In the genomic region with DNA sequence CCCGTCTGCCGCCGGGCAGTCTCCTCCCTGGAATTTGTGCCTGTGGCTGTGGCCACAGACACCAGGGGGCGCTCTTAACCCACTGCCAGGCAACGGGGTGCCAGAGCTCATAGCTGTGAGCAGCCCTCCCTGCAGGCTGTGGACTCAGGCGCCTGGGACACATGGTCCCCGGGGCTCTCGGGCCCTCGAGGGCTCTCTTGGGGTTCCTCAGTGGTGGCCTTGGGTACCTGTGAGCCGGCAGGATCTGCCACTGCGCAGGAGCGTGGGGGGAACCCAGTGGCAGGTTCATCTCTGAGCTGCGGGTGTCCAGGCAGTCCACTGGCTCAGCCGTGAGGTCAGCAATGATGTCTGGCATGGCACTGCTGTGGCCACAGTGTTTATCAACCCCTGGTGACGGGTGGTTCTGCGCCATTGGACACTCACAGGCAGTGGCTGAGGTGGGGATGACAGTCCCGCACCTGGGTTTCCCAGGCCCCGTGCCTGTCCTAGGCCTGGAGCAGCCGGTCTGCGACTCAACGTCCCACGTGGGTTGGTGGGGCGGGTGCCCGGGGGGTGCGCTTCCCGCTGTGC, we compare ENCODE assay signal across 1 cellular context.
TF ChIP-seq lines count a peak whose summit lies in the region.

No MANE protein-coding gene starts in this region.

TF ChIP-seq in K562, 482 proteins besides CTCF, POLR2A, EP300 and RAD21 (continued from another document):
- TF ChIP-seq JUND (IDR thresholded peaks at IDR 0.05; ENCODE audit: borderline replicate concordance, low read depth, low read length) (0 out of 2 replicates have a peak, but pooled peaks have one; percentile 20), JUND (tag; IDR thresholded peaks at IDR 0.05; ENCODE audit: borderline replicate concordance, low read depth, low read length) (no peak), IFI16 (CRISPR knock-in tag; IDR thresholded peaks at IDR 0.05) (no peak), POLR3A (IDR thresholded peaks at IDR 0.05; ENCODE audit: borderline replicate concordance, extremely low read depth, insufficient read depth, insufficient read length) (no peak), ZC3H8 (IDR thresholded peaks at IDR 0.05) (no peak), ELF2 (CRISPR knock-in tag; IDR thresholded peaks at IDR 0.05) (no peak), ETV6 (IDR thresholded peaks at IDR 0.05; ENCODE audit: borderline replicate concordance in 1 of 2, low read depth in 2 of 2, low read length in 1 of 2) (no peak), ETV6 (CRISPR knock-in tag; IDR thresholded peaks at IDR 0.05; ENCODE audit: borderline replicate concordance) (no peak), TBL1XR1 (IDR thresholded peaks at IDR 0.05; ENCODE audit: low read length in 2 of 2) (no peak), SRF (CRISPR knock-in tag; IDR thresholded peaks at IDR 0.05) (no peak), KAT2B (IDR thresholded peaks at IDR 0.05; ENCODE audit: low read depth, low read length) (no peak), RUNX1 (IDR thresholded peaks at IDR 0.05; ENCODE audit: low read depth) (no peak)
- TF ChIP-seq, protein P1, sequence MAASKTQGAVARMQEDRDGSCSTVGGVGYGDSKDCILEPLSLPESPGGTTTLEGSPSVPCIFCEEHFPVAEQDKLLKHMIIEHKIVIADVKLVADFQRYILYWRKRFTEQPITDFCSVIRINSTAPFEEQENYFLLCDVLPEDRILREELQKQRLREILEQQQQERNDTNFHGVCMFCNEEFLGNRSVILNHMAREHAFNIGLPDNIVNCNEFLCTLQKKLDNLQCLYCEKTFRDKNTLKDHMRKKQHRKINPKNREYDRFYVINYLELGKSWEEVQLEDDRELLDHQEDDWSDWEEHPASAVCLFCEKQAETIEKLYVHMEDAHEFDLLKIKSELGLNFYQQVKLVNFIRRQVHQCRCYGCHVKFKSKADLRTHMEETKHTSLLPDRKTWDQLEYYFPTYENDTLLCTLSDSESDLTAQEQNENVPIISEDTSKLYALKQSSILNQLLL (CRISPR knock-in tag; IDR thresholded peaks at IDR 0.05; ENCODE audit: borderline replicate concordance) = no peak
- TF ChIP-seq, protein P2, sequence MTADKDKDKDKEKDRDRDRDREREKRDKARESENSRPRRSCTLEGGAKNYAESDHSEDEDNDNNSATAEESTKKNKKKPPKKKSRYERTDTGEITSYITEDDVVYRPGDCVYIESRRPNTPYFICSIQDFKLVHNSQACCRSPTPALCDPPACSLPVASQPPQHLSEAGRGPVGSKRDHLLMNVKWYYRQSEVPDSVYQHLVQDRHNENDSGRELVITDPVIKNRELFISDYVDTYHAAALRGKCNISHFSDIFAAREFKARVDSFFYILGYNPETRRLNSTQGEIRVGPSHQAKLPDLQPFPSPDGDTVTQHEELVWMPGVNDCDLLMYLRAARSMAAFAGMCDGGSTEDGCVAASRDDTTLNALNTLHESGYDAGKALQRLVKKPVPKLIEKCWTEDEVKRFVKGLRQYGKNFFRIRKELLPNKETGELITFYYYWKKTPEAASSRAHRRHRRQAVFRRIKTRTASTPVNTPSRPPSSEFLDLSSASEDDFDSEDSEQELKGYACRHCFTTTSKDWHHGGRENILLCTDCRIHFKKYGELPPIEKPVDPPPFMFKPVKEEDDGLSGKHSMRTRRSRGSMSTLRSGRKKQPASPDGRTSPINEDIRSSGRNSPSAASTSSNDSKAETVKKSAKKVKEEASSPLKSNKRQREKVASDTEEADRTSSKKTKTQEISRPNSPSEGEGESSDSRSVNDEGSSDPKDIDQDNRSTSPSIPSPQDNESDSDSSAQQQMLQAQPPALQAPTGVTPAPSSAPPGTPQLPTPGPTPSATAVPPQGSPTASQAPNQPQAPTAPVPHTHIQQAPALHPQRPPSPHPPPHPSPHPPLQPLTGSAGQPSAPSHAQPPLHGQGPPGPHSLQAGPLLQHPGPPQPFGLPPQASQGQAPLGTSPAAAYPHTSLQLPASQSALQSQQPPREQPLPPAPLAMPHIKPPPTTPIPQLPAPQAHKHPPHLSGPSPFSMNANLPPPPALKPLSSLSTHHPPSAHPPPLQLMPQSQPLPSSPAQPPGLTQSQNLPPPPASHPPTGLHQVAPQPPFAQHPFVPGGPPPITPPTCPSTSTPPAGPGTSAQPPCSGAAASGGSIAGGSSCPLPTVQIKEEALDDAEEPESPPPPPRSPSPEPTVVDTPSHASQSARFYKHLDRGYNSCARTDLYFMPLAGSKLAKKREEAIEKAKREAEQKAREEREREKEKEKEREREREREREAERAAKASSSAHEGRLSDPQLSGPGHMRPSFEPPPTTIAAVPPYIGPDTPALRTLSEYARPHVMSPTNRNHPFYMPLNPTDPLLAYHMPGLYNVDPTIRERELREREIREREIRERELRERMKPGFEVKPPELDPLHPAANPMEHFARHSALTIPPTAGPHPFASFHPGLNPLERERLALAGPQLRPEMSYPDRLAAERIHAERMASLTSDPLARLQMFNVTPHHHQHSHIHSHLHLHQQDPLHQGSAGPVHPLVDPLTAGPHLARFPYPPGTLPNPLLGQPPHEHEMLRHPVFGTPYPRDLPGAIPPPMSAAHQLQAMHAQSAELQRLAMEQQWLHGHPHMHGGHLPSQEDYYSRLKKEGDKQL (CRISPR knock-in tag; IDR thresholded peaks at IDR 0.05; ENCODE audit: borderline replicate concordance) = no peak
TF ChIP-seq in K562: peak in this region for 16.
